ENCODE assay signal across 7 cellular contexts in the genomic region with DNA sequence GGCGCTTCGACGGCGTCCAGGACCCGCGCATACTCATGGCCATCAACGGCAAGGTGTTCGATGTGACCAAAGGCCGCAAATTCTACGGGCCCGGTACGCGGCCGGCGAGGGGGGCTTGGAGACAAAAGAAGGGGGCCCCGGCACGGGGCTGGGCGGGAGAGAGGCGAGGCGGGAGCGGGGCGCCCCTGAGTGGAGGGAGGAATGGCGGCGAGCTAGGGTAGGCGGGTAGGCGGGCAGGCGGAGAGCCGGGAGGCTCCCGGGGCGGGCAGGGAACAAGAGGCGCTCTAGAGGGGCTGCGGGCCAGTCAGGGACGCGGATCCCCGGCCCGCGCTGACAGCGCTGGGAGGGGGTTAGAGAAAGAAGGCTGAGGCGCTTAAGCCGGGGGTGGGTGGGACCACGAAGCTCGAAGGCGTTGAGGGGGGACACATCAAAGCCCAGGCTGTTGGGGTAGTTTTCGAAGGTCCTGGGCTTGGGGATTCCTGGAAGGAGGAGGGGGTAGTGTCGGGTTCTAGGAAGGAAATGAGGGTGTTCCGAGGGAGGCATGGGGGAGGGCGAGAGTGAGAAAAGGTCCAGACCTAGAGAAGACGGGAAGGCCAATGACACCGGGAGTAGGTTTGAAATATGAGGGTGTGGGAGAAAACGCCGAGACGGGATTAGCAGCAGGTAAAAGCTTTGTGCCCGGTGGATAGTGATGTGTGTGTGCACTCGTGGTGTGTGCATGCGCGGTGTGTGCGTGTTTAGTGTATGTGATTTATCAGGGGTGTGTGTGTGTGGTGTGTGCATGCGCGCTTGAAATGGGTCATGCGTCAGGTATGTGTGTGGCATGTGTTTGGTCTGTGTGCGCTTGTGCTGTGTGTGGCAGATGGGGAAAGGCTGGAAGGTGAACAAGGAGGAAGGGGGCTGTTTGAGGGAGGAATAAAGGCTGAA. TPM values are rescaled to one million over a fixed set of nuclear protein-coding genes. Genes with fewer than 3 reads are reported as not detected.
A peak's percentile ranks its signal among the peaks of the same experiment; 100 is the strongest.
DNase-seq lines count a peak whose midpoint lies in the region; ATAC-seq and TF ChIP-seq lines count a peak whose summit lies in the region.

No MANE protein-coding gene starts in this region.

- ATAC-seq in GM18873 (IDR thresholded peaks at IDR 0.05; ENCODE audit: low FRiP score, unreplicated experiment) (peak; percentile 12), HG02884 (IDR thresholded peaks at IDR 0.05; ENCODE audit: unreplicated experiment) (peak; percentile 19), foreskin keratinocyte (peak; percentile 76)

- H3K4me3 ChIP-seq in NT2/D1 (ENCODE audit: insufficient read length, low read depth): peak overlapping the region; percentile 85

- no peaks in the 10 kb centered on the region for H3K9me3 ChIP-seq in NT2/D1 (ENCODE audit: insufficient read depth, low read length)

- H3K4me1 ChIP-seq in NT2/D1 (ENCODE audit: insufficient read depth, insufficient read length): peaks cover 4% of the 10 kb centered on the region
- H3K4me1 ChIP-seq in foreskin keratinocyte: peaks cover 10% of the 10 kb centered on the region

- H3K27me3 ChIP-seq in NT2/D1 (ENCODE audit: insufficient read depth, insufficient read length): no peaks in the 10 kb centered on the region
- H3K27me3 ChIP-seq in foreskin keratinocyte: no peaks in the 10 kb centered on the region

- TF ChIP-seq CTCF in foreskin keratinocyte (conservative IDR thresholded peaks at IDR 0.05): no peak

- H3K36me3 ChIP-seq in NT2/D1 (ENCODE audit: insufficient read depth, insufficient read length, low read length): peaks cover 41% of the 10 kb centered on the region

- peak overlapping the region; percentile 96 for H3K9ac ChIP-seq in NT2/D1 (ENCODE audit: insufficient read length, low read depth)

- peak overlapping the region; percentile 67 for H3K27ac ChIP-seq in foreskin keratinocyte

- DNase-seq in NT2/D1 (ENCODE audit: low read depth, low spot score) (no peak), foreskin keratinocyte (peak in 1 of 2 donors; percentile 62), nucleus accumbens (lab: John Stamatoyannopoulos, UW) (peak in 45 of 56 donors; percentile 0 to 61 (median 18)), NCI-H1048 (lab: John Stamatoyannopoulos, UW) (no peak)
- DNase-seq in activated effector memory CD4-positive, alpha-beta T cell treated with Interleukin-2 at 50 U/mL for 16 hours: peak; percentile 1

RNA-seq across cellular contexts. Expression of gene PGRMC1, which starts 0.8 kb away (rescaled TPM):
- 103 and 104 TPM in 2 replicates for total RNA-seq in foreskin keratinocyte
- 68.5 and 74.9 TPM in 2 replicates for polyA plus RNA-seq in foreskin keratinocyte

Comparison
In these comparisons a context has a peak if more than half of its experiments do, and no peak if none do; other contexts are left out.
1. ATAC-seq: peak in every context shown above with its lines; median percentile 76 in foreskin keratinocyte; 19 in HG02884; 12 in GM18873.
2. DNase-seq: peak in activated effector memory CD4-positive, alpha-beta T cell treated with Interleukin-2 at 50 U/mL for 16 hours (single experiment) and nucleus accumbens (45 of 56); none in NT2/D1 (single experiment) and NCI-H1048 (single experiment).